Comparison of ENCODE assay signal across 11 cellular contexts in genomic region chr16:87724490-87725291, GRCh38. TPM values are rescaled to one million over a fixed set of nuclear protein-coding genes. Genes with fewer than 3 reads are reported as not detected.
DNase-seq lines count a peak whose midpoint lies in the region; ATAC-seq, FAIRE-seq and TF ChIP-seq lines count a peak whose summit lies in the region.
"Had no signal": no experiment of that assay in that cellular context is flagged by ENCODE, and none has a peak within 500 bp of the region (broad histone marks: within the 10 kb centered on the region; RNA-seq: fewer than 3 reads in every experiment).

No MANE protein-coding gene starts in this region.

- POLR2A ChIA-PET in Caco-2 (lab: Charles Lee): no interaction called here

- no peak overlapping the region for H3K4me2 ChIP-seq in neuronal stem cell (ENCODE audit: insufficient read depth, low read length, poor library complexity, severe bottlenecking)

- peak; percentile 77 for FAIRE-seq in bronchial epithelial cell (lab: Jason Lieb, UNC)
- FAIRE-seq: endothelial cell of umbilical vein had no signal

- peaks cover 14% of the 10 kb centered on the region for H3K36me3 ChIP-seq in bronchial epithelial cell (ENCODE audit: control insufficient read depth, insufficient read depth, low read length)
- peaks cover 70% of the 10 kb centered on the region for H3K36me3 ChIP-seq in thymus (ENCODE audit: control insufficient read depth, insufficient read depth)
- H3K36me3 ChIP-seq in Caco-2 (ENCODE audit: control insufficient read depth, insufficient read depth, low read length): peaks cover 7% of the 10 kb centered on the region
- H3K36me3 ChIP-seq in neuronal stem cell (replicated peaks in 1 of 2; ENCODE audit: control insufficient read depth in 2 of 2, insufficient read depth in 2 of 2, low read length in 2 of 2): peaks cover 21 to 81% of the 10 kb centered on the region in 2 donors

- H3K36me3 Mint-ChIP-seq in Caco-2 (ENCODE audit: insufficient read depth, unreplicated experiment): peaks cover 79% of the 10 kb centered on the region

- DNase-seq in activated gamma-delta T cell (lab: John Stamatoyannopoulos, UW) (peak; percentile 38), activated gamma-delta T cell treated with Interleukin-2 at 50 U/mL for 16 hours (no peak), bronchial epithelial cell (ENCODE audit: low read depth) (no peak), Caco-2 (no peak), neuronal stem cell (ENCODE audit: low spot score) (no peak)

- no peak overlapping the region for H2AFZ ChIP-seq in neuronal stem cell (ENCODE audit: low read length)

- no peak overlapping the region for H2BK15ac ChIP-seq in neuronal stem cell (ENCODE audit: low read length)

- H3K27ac ChIP-seq in thymus (ENCODE audit: low read depth) (peak overlapping the region; percentile 13), neuronal stem cell (replicated peaks; ENCODE audit: low read length) (no peak overlapping the region)
- H3K27ac ChIP-seq: SJSA1 had no signal

- H2BK12ac ChIP-seq in neuronal stem cell (ENCODE audit: low read length): no peak overlapping the region

- no peaks in the 10 kb centered on the region for H3K4me1 ChIP-seq in thymus (ENCODE audit: control insufficient read depth, insufficient read depth, low read length)
- no peaks in the 10 kb centered on the region for H3K4me1 ChIP-seq in Caco-2
- peaks cover 8 to 11% of the 10 kb centered on the region in 2 donors for H3K4me1 ChIP-seq in neuronal stem cell (ENCODE audit: control insufficient read depth in 2 of 2, insufficient read depth in 1 of 2, low read depth in 1 of 2, low read length in 2 of 2)
- H3K4me1 ChIP-seq: SJSA1 had no signal

- no peaks in the 10 kb centered on the region for H3K4me1 Mint-ChIP-seq in Caco-2 (ENCODE audit: low read depth, unreplicated experiment)

- peak; percentile 48 for ATAC-seq in HG03460 (IDR thresholded peaks at IDR 0.05; ENCODE audit: unreplicated experiment)
- no peak for ATAC-seq in HG03520 (IDR thresholded peaks at IDR 0.05; ENCODE audit: unreplicated experiment)

- BruUV-seq in Caco-2 (replicated peaks; lab: Mats Ljungman, UMichigan): no TSS peak

- no peak overlapping the region for H2BK5ac ChIP-seq in neuronal stem cell (ENCODE audit: low read length)

- no peak overlapping the region for H3K4me3 ChIP-seq in bronchial epithelial cell (ENCODE audit: low read depth, low read length)
- H3K4me3 ChIP-seq in thymus (ENCODE audit: low read length): no peak overlapping the region
- no peak overlapping the region for H3K4me3 ChIP-seq in Caco-2 (ENCODE audit: low read depth, low read length)
- no peak overlapping the region for H3K4me3 ChIP-seq in neuronal stem cell (ENCODE audit: low read length in 2 of 2)
- H3K4me3 ChIP-seq: SJSA1 had no signal

- no peak overlapping the region for H3K23ac ChIP-seq in neuronal stem cell (ENCODE audit: low read depth, low read length, poor library complexity)

- peaks cover 16% of the 10 kb centered on the region for H3K79me1 ChIP-seq in neuronal stem cell (ENCODE audit: low read depth, low read length)

- H3K27me3 ChIP-seq in bronchial epithelial cell (ENCODE audit: control insufficient read depth, insufficient read depth, low read length): no peaks in the 10 kb centered on the region
- H3K27me3 ChIP-seq in thymus (ENCODE audit: control insufficient read depth, insufficient read depth): no peaks in the 10 kb centered on the region
- H3K27me3 ChIP-seq in Caco-2 (replicated peaks; ENCODE audit: control insufficient read depth, insufficient read depth, low read length): no peaks in the 10 kb centered on the region
- no peaks in the 10 kb centered on the region for H3K27me3 ChIP-seq in neuronal stem cell (ENCODE audit: control insufficient read depth in 3 of 3, insufficient read depth in 3 of 3, low read depth in 1 of 3, low read length in 3 of 3)
- H3K27me3 ChIP-seq: SJSA1 had no signal

- no peak overlapping the region for H3K27ac Mint-ChIP-seq in Caco-2 (ENCODE audit: unreplicated experiment)
- H3K27ac Mint-ChIP-seq: mesothelial cell of epicardium had no signal

- H2BK120ac ChIP-seq in neuronal stem cell (ENCODE audit: low read depth, low read length): no peak overlapping the region

- CTCF ChIA-PET in Caco-2 (lab: Charles Lee): interaction anchor here (0.6 kb wide), 1 partner anchor 185 kb away, joined by 7 read pairs; no protein-coding TSS in a partner anchor

- no peak overlapping the region for H2AK5ac ChIP-seq in neuronal stem cell (ENCODE audit: low read depth, low read length)

- H4K8ac ChIP-seq in neuronal stem cell (ENCODE audit: low read depth, low read length): no peak overlapping the region

- no peaks in the 10 kb centered on the region for H3K27me3 Mint-ChIP-seq in Caco-2 (ENCODE audit: insufficient read depth, unreplicated experiment)

- H3K9me3 Mint-ChIP-seq in Caco-2 (ENCODE audit: unreplicated experiment): no peaks in the 10 kb centered on the region
- H3K9me3 Mint-ChIP-seq: mesothelial cell of epicardium had no signal

- H4K91ac ChIP-seq in neuronal stem cell (ENCODE audit: low read depth, low read length, poor library complexity): no peak overlapping the region

- H3K4ac ChIP-seq in neuronal stem cell (ENCODE audit: low read length): no peak overlapping the region

- H3K9me3 ChIP-seq in thymus (ENCODE audit: control insufficient read depth) (no peaks in the 10 kb centered on the region), Caco-2 (no peaks in the 10 kb centered on the region), neuronal stem cell (replicated peaks in 1 of 2; ENCODE audit: control insufficient read depth in 2 of 2, insufficient read depth in 1 of 2, low read depth in 1 of 2, low read length in 2 of 2) (peaks cover 0 to 2% of the 10 kb centered on the region in 2 donors)
- H3K9me3 ChIP-seq: SJSA1 had no signal

- TF ChIP-seq CTCF in bronchial epithelial cell (IDR thresholded peaks at IDR 0.05; ENCODE audit: insufficient read depth, low read length, severe bottlenecking): no peak
- no peak for TF ChIP-seq CTCF in Caco-2 (IDR thresholded peaks at IDR 0.05; ENCODE audit: insufficient read depth in 1 of 2, low read depth in 1 of 2, low read length in 1 of 2, severe bottlenecking in 1 of 2, unreplicated experiment in 1 of 2)

- no peak overlapping the region for H3K4me3 Mint-ChIP-seq in Caco-2 (ENCODE audit: unreplicated experiment)
- H3K4me3 Mint-ChIP-seq: mesothelial cell of epicardium had no signal

- no peak overlapping the region for H3K18ac ChIP-seq in neuronal stem cell (ENCODE audit: low read length)

- H3K9ac ChIP-seq in neuronal stem cell (ENCODE audit: low read depth, low read length, poor library complexity): no peak overlapping the region

- WGBS in thymus: 88% methylated on average over 19 of the region's 19 CpGs
- no CpG with 5 or more reads among the region's 19 CpGs for WGBS in neuronal stem cell (ENCODE audit: extremely low coverage in 2 of 2, insufficient read length in 2 of 2, insufficient replicate concordance in 1 of 2), 2 donors

- no peak overlapping the region for H3K14ac ChIP-seq in neuronal stem cell (ENCODE audit: low read length)

- intact Hi-C loops in Caco-2 (cut with micrococcal nuclease; ENCODE audit: unreplicated experiment): no loop called here

RNA-seq across cellular contexts. Expression of gene KLHDC4, which starts 41.1 kb away (rescaled TPM):
- total RNA-seq in bronchial epithelial cell (27.7 and 30.8 TPM in 2 replicates), Caco-2 (2022) (116 and 117 TPM in 2 replicates)
- polyA plus RNA-seq in thymus: 58.3 TPM
- polyA plus RNA-seq in neuronal stem cell (2013, experiment 1 of 2): 15.3 TPM
- polyA plus RNA-seq in neuronal stem cell (2013, experiment 2 of 2): 15.0 TPM
